9 cellular contexts compared by ENCODE assay signal in the genomic region with DNA sequence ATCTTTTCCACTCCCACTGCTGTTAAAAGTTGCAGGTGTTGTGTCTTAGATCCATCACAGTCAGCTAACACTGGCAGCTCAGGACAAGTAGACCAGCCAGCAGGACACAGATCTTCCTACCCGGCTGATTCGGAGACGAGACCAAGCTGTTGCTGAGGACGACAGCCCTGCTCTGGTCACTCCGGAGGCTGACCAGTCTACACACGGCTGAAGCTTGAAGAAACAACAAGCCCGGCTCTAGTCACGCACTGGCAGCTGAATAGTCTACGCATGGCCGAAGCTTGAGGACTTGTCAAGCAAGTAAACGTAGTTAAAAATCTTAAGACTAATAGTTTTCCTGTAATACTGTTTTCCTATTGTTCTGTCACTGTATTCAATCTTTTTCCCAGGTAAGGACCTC. TPM values are rescaled to one million over a fixed set of nuclear protein-coding genes. Genes with fewer than 3 reads are reported as not detected.
DNase-seq lines count a peak whose midpoint lies in the region; ATAC-seq and TF ChIP-seq lines count a peak whose summit lies in the region.
"Had no signal": no experiment of that assay in that cellular context is flagged by ENCODE, and none has a peak within 500 bp of the region (broad histone marks: within the 10 kb centered on the region; RNA-seq: fewer than 3 reads in every experiment).

No MANE protein-coding gene starts in this region.

- no peak overlapping the region for H2AFZ ChIP-seq in GM23338
- H2AFZ ChIP-seq in SU-DHL-6 (ENCODE audit: low read depth, low read length, severe bottlenecking): no peak overlapping the region

- H3K4me1 Mint-ChIP-seq in GM23338 (peaks cover 61% of the 10 kb centered on the region), progenitor cell of endocrine pancreas (ENCODE audit: low read depth) (peaks cover 40% of the 10 kb centered on the region)

- H3K36me3 Mint-ChIP-seq in GM23338 (ENCODE audit: low read depth): peaks cover 5% of the 10 kb centered on the region; the same call in 1 of the 3 replicates
- H3K36me3 Mint-ChIP-seq in progenitor cell of endocrine pancreas (ENCODE audit: insufficient read depth): peaks cover 7% of the 10 kb centered on the region

- H3K27me3 Mint-ChIP-seq in GM23338 (ENCODE audit: insufficient read depth, low read depth, poor library complexity) (peaks cover 13% of the 10 kb centered on the region), progenitor cell of endocrine pancreas (no peaks in the 10 kb centered on the region)

- peaks cover 33% of the 10 kb centered on the region for H3K4me1 ChIP-seq in GM23338 (ENCODE audit: insufficient read depth)
- peaks cover 0 to 11% of the 10 kb centered on the region in 2 donors for H3K4me1 ChIP-seq in esophagus (ENCODE audit: control insufficient read depth in 2 of 2, insufficient read depth in 2 of 2, low read length in 1 of 2)

- H3K79me2 ChIP-seq in GM23338 (replicated peaks; ENCODE audit: insufficient read depth) (peaks cover 39% of the 10 kb centered on the region), SU-DHL-6 (ENCODE audit: insufficient read depth, low read length) (peaks cover 82% of the 10 kb centered on the region)

- H3K9me3 ChIP-seq in SU-DHL-6 (ENCODE audit: insufficient read depth, low read length) (no peaks in the 10 kb centered on the region), esophagus (ENCODE audit: control insufficient read depth in 2 of 2, insufficient read depth in 1 of 2, low read depth in 1 of 2, low read length in 1 of 2) (no peaks in the 10 kb centered on the region)
- H3K9me3 ChIP-seq: neutrophil had no signal

- H4K20me1 ChIP-seq in GM23338 (replicated peaks; ENCODE audit: insufficient read depth): peaks cover 11% of the 10 kb centered on the region
- H4K20me1 ChIP-seq in SU-DHL-6 (ENCODE audit: low read depth, low read length): no peaks in the 10 kb centered on the region

- DNase-seq in GM23338 (ENCODE audit: low spot score) (no peak), progenitor cell of endocrine pancreas (ENCODE audit: low spot score, unreplicated experiment) (no peak), GF-D8 (lab: John Stamatoyannopoulos, UW) (no peak)
- DNase-seq in activated effector memory CD4-positive, alpha-beta T cell treated with anti-CD3 and anti-CD28 coated beads, Interleukin-2, amount 50 U/mL, for 16 hours: no peak
- DNase-seq: NCI-H1930 had no signal

- ATAC-seq in GM23338: no peak
- no peak for ATAC-seq in HG03095 (IDR thresholded peaks at IDR 0.05; ENCODE audit: unreplicated experiment)

- no peaks in the 10 kb centered on the region for H3K27me3 ChIP-seq in GM23338 (ENCODE audit: insufficient read depth)
- no peaks in the 10 kb centered on the region for H3K27me3 ChIP-seq in SU-DHL-6 (ENCODE audit: low read length)
- no peaks in the 10 kb centered on the region for H3K27me3 ChIP-seq in esophagus (ENCODE audit: control insufficient read depth in 1 of 2, insufficient read depth in 2 of 2, low read length in 2 of 2)
- H3K27me3 ChIP-seq: neutrophil had no signal

- H3K9me3 Mint-ChIP-seq in GM23338 (peaks cover 15% of the 10 kb centered on the region), progenitor cell of endocrine pancreas (ENCODE audit: low read depth) (peaks cover 11% of the 10 kb centered on the region)

- H3K4me3 Mint-ChIP-seq in GM23338 (peak overlapping the region; percentile 19; the same call in 1 of the 3 replicates), progenitor cell of endocrine pancreas (ENCODE audit: low read depth) (peak overlapping the region; percentile 58)

- WGBS in esophagus, 2 donors: 57 to 73% methylated on average over 11 of the region's 11 CpGs

- H3K9ac ChIP-seq in SU-DHL-6 (ENCODE audit: low read length): peak overlapping the region; percentile 94; the same call in 1 of the 2 replicates

- no peaks in the 10 kb centered on the region for H3F3A ChIP-seq in GM23338 (replicated peaks; ENCODE audit: low read depth)
- peaks cover 5% of the 10 kb centered on the region; the same call in 1 of the 2 replicates for H3F3A ChIP-seq in SU-DHL-6 (ENCODE audit: insufficient read depth)

- no peak overlapping the region for H3K27ac ChIP-seq in GM23338 (ENCODE audit: low read depth)
- H3K27ac ChIP-seq in SU-DHL-6 (ENCODE audit: low read depth, low read length): no peak overlapping the region
- H3K27ac ChIP-seq in esophagus (ENCODE audit: low read depth in 2 of 2, low read length in 1 of 2): peak overlapping the region; percentile 21 to 92

- H3K9me2 ChIP-seq in GM23338 (ENCODE audit: insufficient read depth) (no peaks in the 10 kb centered on the region), SU-DHL-6 (replicated peaks; ENCODE audit: insufficient read depth, low read length) (no peaks in the 10 kb centered on the region)

- H3K36me3 ChIP-seq in GM23338 (ENCODE audit: insufficient read depth) (no peaks in the 10 kb centered on the region), SU-DHL-6 (ENCODE audit: low read length) (no peaks in the 10 kb centered on the region), esophagus (ENCODE audit: control insufficient read depth in 2 of 2, insufficient read depth in 2 of 2, low read length in 1 of 2) (no peaks in the 10 kb centered on the region)
- H3K36me3 ChIP-seq: neutrophil had no signal

- H3K4me3 ChIP-seq in GM23338 (no peak overlapping the region), SU-DHL-6 (ENCODE audit: insufficient read depth, low read length, poor library complexity, severe bottlenecking) (no peak overlapping the region), esophagus (ENCODE audit: low read depth in 1 of 2, low read length in 2 of 2) (peak overlapping the region in 1 of 2 donors; percentile 87)

- no peak for TF ChIP-seq CTCF in GM23338 (conservative IDR thresholded peaks at IDR 0.05; ENCODE audit: low read depth in 2 of 2)
- TF ChIP-seq CTCF in SU-DHL-6 (IDR thresholded peaks at IDR 0.05; ENCODE audit: insufficient read depth, low read length, poor library complexity, severe bottlenecking): no peak
- TF ChIP-seq CTCF in progenitor cell of endocrine pancreas (IDR thresholded peaks at IDR 0.05; ENCODE audit: unreplicated experiment): no peak

- H3K27ac Mint-ChIP-seq in GM23338 (no peak overlapping the region), progenitor cell of endocrine pancreas (no peak overlapping the region)

- H3K4me2 ChIP-seq in GM23338: no peak overlapping the region
- H3K4me2 ChIP-seq in SU-DHL-6 (ENCODE audit: low read depth, low read length, poor library complexity, severe bottlenecking): peak overlapping the region; percentile 95

TF ChIP-seq in GM23338, 12 proteins besides CTCF, POLR2A, EP300 and RAD21:
- no peak for TF ChIP-seq ZNF114 (CRISPR knock-in tag; IDR thresholded peaks at IDR 0.05)
- TF ChIP-seq, protein P1, sequence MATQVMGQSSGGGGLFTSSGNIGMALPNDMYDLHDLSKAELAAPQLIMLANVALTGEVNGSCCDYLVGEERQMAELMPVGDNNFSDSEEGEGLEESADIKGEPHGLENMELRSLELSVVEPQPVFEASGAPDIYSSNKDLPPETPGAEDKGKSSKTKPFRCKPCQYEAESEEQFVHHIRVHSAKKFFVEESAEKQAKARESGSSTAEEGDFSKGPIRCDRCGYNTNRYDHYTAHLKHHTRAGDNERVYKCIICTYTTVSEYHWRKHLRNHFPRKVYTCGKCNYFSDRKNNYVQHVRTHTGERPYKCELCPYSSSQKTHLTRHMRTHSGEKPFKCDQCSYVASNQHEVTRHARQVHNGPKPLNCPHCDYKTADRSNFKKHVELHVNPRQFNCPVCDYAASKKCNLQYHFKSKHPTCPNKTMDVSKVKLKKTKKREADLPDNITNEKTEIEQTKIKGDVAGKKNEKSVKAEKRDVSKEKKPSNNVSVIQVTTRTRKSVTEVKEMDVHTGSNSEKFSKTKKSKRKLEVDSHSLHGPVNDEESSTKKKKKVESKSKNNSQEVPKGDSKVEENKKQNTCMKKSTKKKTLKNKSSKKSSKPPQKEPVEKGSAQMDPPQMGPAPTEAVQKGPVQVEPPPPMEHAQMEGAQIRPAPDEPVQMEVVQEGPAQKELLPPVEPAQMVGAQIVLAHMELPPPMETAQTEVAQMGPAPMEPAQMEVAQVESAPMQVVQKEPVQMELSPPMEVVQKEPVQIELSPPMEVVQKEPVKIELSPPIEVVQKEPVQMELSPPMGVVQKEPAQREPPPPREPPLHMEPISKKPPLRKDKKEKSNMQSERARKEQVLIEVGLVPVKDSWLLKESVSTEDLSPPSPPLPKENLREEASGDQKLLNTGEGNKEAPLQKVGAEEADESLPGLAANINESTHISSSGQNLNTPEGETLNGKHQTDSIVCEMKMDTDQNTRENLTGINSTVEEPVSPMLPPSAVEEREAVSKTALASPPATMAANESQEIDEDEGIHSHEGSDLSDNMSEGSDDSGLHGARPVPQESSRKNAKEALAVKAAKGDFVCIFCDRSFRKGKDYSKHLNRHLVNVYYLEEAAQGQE (IDR thresholded peaks at IDR 0.05; ENCODE audit: unreplicated experiment): no peak
- no peak for TF ChIP-seq STAT1 (IDR thresholded peaks at IDR 0.05; ENCODE audit: unreplicated experiment)
- no peak for TF ChIP-seq JUNB (IDR thresholded peaks at IDR 0.05; ENCODE audit: unreplicated experiment)
- TF ChIP-seq CREB1 (CRISPR knock-in tag; IDR thresholded peaks at IDR 0.05; ENCODE audit: low read depth): no peak
- TF ChIP-seq EZH2 (IDR thresholded peaks at IDR 0.05; ENCODE audit: low read depth, unreplicated experiment): no peak

RNA-seq across cellular contexts. Expression of a gene that starts 1.8 kb away (rescaled TPM):
- 14.9 and 17.2 TPM in 2 replicates for total RNA-seq in GM23338 (2014; rRNA removed; shearing (Covaris generic))
- polyA plus RNA-seq in GM23338 (2016; fragmentation: Nextera tagmentation; extraction: Ambion mirVana): 4.8 and 6.4 TPM in 2 replicates
- 10 to 100 TPM; 31.8 to 36.1 TPM for polyA plus RNA-seq in esophagus
- 22.6 and 25.3 TPM in 2 replicates for total RNA-seq in progenitor cell of endocrine pancreas

RNA-seq across cellular contexts. Expression of a gene that starts 1.8 kb away (rescaled TPM):
- total RNA-seq in GM23338 (2014; rRNA removed; shearing (Covaris generic)): 36.7 and 49.8 TPM in 2 replicates
- polyA plus RNA-seq in GM23338 (2016; fragmentation: Nextera tagmentation; extraction: Ambion mirVana) (10.3 TPM in 2 replicates), esophagus (10 to 100 TPM; 15.6 to 17.2 TPM)
- 29.1 and 31.0 TPM in 2 replicates for total RNA-seq in progenitor cell of endocrine pancreas

Comparison
In these comparisons a context has a peak if more than half of its experiments do, and no peak if none do; other contexts are left out.
1. H3K27ac ChIP-seq: peak in esophagus (2 of 2); none in GM23338 (single experiment) and SU-DHL-6 (single experiment).